10 cellular contexts compared by ENCODE assay signal in the genomic region with DNA sequence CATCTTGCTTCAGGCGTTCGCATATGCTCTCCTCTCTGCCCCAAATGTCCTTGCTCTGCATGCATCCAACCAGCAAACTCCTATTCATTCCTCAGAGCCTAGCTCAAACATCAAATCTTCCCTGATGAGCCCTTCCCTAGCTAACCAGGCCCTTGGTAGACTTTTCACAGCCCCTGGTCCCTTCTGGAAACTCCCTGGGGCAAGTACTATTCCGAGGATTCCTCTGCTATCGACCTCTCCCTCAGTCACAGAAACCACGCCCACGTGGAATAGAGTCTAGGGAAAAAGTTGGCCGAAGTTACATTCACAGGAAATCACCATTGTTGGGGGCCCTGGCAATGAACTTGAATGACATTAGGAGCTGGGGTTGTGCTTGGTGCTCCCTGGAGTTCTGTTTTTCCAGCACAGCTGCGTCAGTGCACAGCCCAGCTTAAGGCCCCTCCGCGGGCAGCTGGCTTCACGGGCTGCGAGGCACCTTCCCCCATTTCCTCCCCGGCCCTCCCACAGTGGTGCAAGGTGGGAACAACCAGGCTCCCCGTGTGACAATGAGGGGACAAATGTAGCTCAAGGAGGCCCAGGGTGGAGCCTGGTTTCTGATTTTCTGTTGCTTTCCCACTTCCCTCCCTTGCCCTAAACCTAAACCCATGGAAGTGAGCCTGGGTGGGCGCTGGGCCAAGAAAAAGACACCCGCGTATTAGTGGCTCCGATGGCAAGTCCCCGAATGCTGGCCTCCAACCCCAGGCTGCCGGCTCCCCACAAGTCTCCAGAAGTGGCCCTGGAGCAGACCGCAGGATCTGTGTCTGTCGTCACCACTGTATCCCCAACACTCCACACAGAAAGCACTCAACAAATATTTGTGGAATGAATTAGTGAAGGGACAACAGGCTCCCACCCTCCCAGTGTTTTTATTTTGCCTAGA. TPM values are rescaled to one million over a fixed set of nuclear protein-coding genes. Genes with fewer than 3 reads are reported as not detected.
DNase-seq lines count a peak whose midpoint lies in the region; ATAC-seq and TF ChIP-seq lines count a peak whose summit lies in the region.
"Had no signal": no experiment of that assay in that cellular context is flagged by ENCODE, and none has a peak within 500 bp of the region (broad histone marks: within the 10 kb centered on the region; RNA-seq: fewer than 3 reads in every experiment).

No MANE protein-coding gene starts in this region.

- whole genome bisulfite sequencing in mesenchymal stem cell: 74% methylated on average over 16 of the region's 22 CpGs
- WGBS in transverse colon (ENCODE audit: low coverage in 1 of 2), 2 donors: 33 to 64% methylated on average over 3 to 22 of the region's 22 CpGs

- H3K36me3 ChIP-seq in mesenchymal stem cell (ENCODE audit: control insufficient read depth in 1 of 2, insufficient read depth in 2 of 2, low read depth in 1 of 2, low read length in 2 of 2): peaks cover 3 to 22% of the 10 kb centered on the region in 2 experiments
- no peaks in the 10 kb centered on the region for H3K36me3 ChIP-seq in transverse colon

- H3K4me3 Mint-ChIP-seq in chondrocyte (ENCODE audit: unreplicated experiment): peak overlapping the region; percentile 53

- peak overlapping the region; percentile 40 for H2BK5ac ChIP-seq in mesenchymal stem cell (ENCODE audit: low read depth, low read length, poor library complexity, severe bottlenecking)

- H3K27me3 ChIP-seq in mesenchymal stem cell (ENCODE audit: control insufficient read depth in 1 of 2, insufficient read depth in 1 of 2, low read length in 2 of 2) (no peaks in the 10 kb centered on the region), transverse colon (no peaks in the 10 kb centered on the region)

- peak overlapping the region; percentile 96 for H3K27ac Mint-ChIP-seq in chondrocyte (ENCODE audit: unreplicated experiment)

- H3K4me1 Mint-ChIP-seq in chondrocyte (ENCODE audit: low read depth): peaks cover 82% of the 10 kb centered on the region

- H3K27ac ChIP-seq in mesenchymal stem cell (ENCODE audit: low read length, poor library complexity, severe bottlenecking) (peak overlapping the region; percentile 69), transverse colon (peak overlapping the region; percentile 90 to 98 (median 95))
- H3K27ac ChIP-seq: 22Rv1 had no signal

- no peak overlapping the region for H4K91ac ChIP-seq in mesenchymal stem cell (ENCODE audit: low read length)

- peaks cover 8% of the 10 kb centered on the region for H3K79me1 ChIP-seq in mesenchymal stem cell (replicated peaks; ENCODE audit: low read length, poor library complexity, severe bottlenecking)

- H3K27me3 Mint-ChIP-seq in chondrocyte (ENCODE audit: low read depth): no peaks in the 10 kb centered on the region

- H2BK120ac ChIP-seq in mesenchymal stem cell (ENCODE audit: low read depth, low read length): no peak overlapping the region

- H3K9ac ChIP-seq in mesenchymal stem cell (ENCODE audit: low read length): peak overlapping the region; percentile 79

- H3K4me3 ChIP-seq in mesenchymal stem cell (ENCODE audit: insufficient read depth in 1 of 2, low read depth in 1 of 2, low read length in 2 of 2) (peak overlapping the region in 1 of 2 experiments; percentile 34), transverse colon (peak overlapping the region in 1 of 4 donors; percentile 72)

- TF ChIP-seq EP300 in transverse colon (IDR thresholded peaks at IDR 0.05; ENCODE audit: low read depth): no peak

- H3K18ac ChIP-seq in mesenchymal stem cell (ENCODE audit: low read depth in 1 of 2, low read length in 2 of 2): peak overlapping the region in 1 of 2 experiments; percentile 59

- in situ Hi-C loops in transverse colon (cut with MboI; ENCODE audit: low pct_ligation_motif_present in 1 of 4, low pct_unique_long_range_greater_than_20kb in 1 of 4, low sequenced_read_pairs in 3 of 4): no loop called here

- DNase-seq in DMS 273 (lab: John Stamatoyannopoulos, UW; ENCODE audit: unreplicated experiment) (peak; percentile 14), DMS 273 treated with DMSO at 0.1 percent for 48 hours (lab: John Stamatoyannopoulos, UW) (no peak), chondrocyte (ENCODE audit: low spot score) (peak; percentile 86), mesenchymal stem cell (peak; percentile 45), transverse colon (peak; percentile 51), RKO (ENCODE audit: low spot score) (no peak)
- DNase-seq: NCI-H187 treated with DMSO at 0.1 percent for 48 hours had no signal

- H2BK15ac ChIP-seq in mesenchymal stem cell (ENCODE audit: low read depth, poor library complexity, severe bottlenecking): peak overlapping the region; percentile 56

- H3K4me2 ChIP-seq in mesenchymal stem cell (ENCODE audit: low read length, poor library complexity, severe bottlenecking): peak overlapping the region; percentile 12

- H3K4ac ChIP-seq in mesenchymal stem cell (ENCODE audit: low read depth in 1 of 2, low read length in 2 of 2): peak overlapping the region; percentile 12 to 15

- no peaks in the 10 kb centered on the region for H3K9me3 Mint-ChIP-seq in chondrocyte (ENCODE audit: low read depth)

- H3K9me3 ChIP-seq in mesenchymal stem cell (ENCODE audit: control insufficient read depth, low read length) (no peaks in the 10 kb centered on the region), transverse colon (no peaks in the 10 kb centered on the region)

- ATAC-seq in GM19463 (IDR thresholded peaks at IDR 0.05; ENCODE audit: unreplicated experiment) (no peak), GM18517 (IDR thresholded peaks at IDR 0.05; ENCODE audit: unreplicated experiment) (no peak)

- no peak for TF ChIP-seq POLR2A in transverse colon (IDR thresholded peaks at IDR 0.05)

- peak overlapping the region in 1 of 2 experiments; percentile 9 for H3K23ac ChIP-seq in mesenchymal stem cell (ENCODE audit: low read length in 2 of 2)

- no peak overlapping the region for H2BK12ac ChIP-seq in mesenchymal stem cell (ENCODE audit: low read length in 2 of 2)

- intact Hi-C loops in transverse colon (cut with DNase I; ENCODE audit: low total_unique reads): no loop called here

- H4K8ac ChIP-seq in mesenchymal stem cell (ENCODE audit: low read length): no peak overlapping the region

- H2AK5ac ChIP-seq in mesenchymal stem cell (ENCODE audit: low read length, severe bottlenecking): peak overlapping the region; percentile 59

- H3K4me1 ChIP-seq in mesenchymal stem cell (ENCODE audit: control insufficient read depth, insufficient read depth, low read depth, low read length): peaks cover 66% of the 10 kb centered on the region
- peaks cover 53 to 74% (median 69%) of the 10 kb centered on the region in 4 donors for H3K4me1 ChIP-seq in transverse colon

- TF ChIP-seq CTCF in chondrocyte (IDR thresholded peaks at IDR 0.05): no peak
- TF ChIP-seq CTCF in transverse colon (IDR thresholded peaks at IDR 0.05): no peak

- H2AFZ ChIP-seq in mesenchymal stem cell (ENCODE audit: low read depth, low read length): no peak overlapping the region

- no peaks in the 10 kb centered on the region for H3K36me3 Mint-ChIP-seq in chondrocyte (ENCODE audit: low read depth)

- H3K14ac ChIP-seq in mesenchymal stem cell (ENCODE audit: low read length in 2 of 2): no peak overlapping the region

RNA-seq across cellular contexts. Expression of a gene that starts 4.3 kb away (rescaled TPM):
- 0.85 to 1.8 TPM in 2 of 3 replicates, not detected in the other for total RNA-seq in chondrocyte
- polyA plus RNA-seq in mesenchymal stem cell (2013, experiment 1 of 2): not detected
- polyA plus RNA-seq in mesenchymal stem cell (2013, experiment 2 of 2): not detected
- under 1 TPM in 1 of 4 donors, not detected in 3; 0.55 TPM for total RNA-seq in transverse colon

RNA-seq across cellular contexts. Expression of a gene that starts 4.5 kb away (rescaled TPM):
- total RNA-seq in chondrocyte (279 to 383 TPM (median 382 TPM) in 3 replicates), transverse colon (100 to 1,000 TPM; 138 to 294 (median 167) TPM)
- 390 TPM for polyA plus RNA-seq in mesenchymal stem cell (2013, experiment 1 of 2)
- 388 TPM for polyA plus RNA-seq in mesenchymal stem cell (2013, experiment 2 of 2)

RNA-seq across cellular contexts. Expression of a gene that starts 30.0 kb away (rescaled TPM):
- total RNA-seq in chondrocyte (47.3 to 49.2 TPM (median 48.0 TPM) in 3 replicates), transverse colon (10 to 100 TPM; 36.5 to 69.5 (median 45.2) TPM)
- polyA plus RNA-seq in mesenchymal stem cell (2013, experiment 1 of 2): 26.3 TPM
- 25.3 TPM for polyA plus RNA-seq in mesenchymal stem cell (2013, experiment 2 of 2)

Comparison
In these comparisons a context has a peak if more than half of its experiments do, and no peak if none do; other contexts are left out.
1. DNase-seq: peak in DMS 273 (single experiment), chondrocyte (single experiment), mesenchymal stem cell (single experiment) and transverse colon (single experiment); none in DMS 273 treated with DMSO at 0.1 percent for 48 hours (single experiment) and RKO (single experiment).